Comparison of ENCODE assay signal across 8 cellular contexts in the genomic region with DNA sequence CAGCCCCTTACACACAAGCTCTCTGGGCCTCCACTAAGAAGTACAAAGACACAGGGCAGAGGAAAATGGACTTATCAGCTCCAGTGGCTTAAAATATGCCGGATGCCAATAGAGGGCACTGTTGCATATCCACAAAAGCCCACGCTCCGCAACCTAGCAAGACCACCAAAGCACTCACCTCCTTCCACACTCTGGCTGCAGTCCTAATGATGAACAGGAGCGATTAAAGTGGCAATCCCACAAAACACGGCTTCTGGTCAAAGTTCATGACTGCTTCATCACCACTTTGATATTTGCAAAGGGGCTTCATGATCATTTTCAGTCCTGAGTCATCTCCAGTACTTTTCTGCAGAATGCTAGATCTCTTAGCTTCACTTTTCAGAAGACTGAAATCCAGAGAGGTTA.
DNase-seq lines count a peak whose midpoint lies in the region; ATAC-seq and TF ChIP-seq lines count a peak whose summit lies in the region.

No MANE protein-coding gene starts in this region.

- DNase-seq in D341Med (ENCODE audit: low spot score) (peak; percentile 40), HS-5 (ENCODE audit: low read depth) (peak; percentile 33), WERI-Rb-1 (peak; percentile 31), right atrium auricular region (ENCODE audit: low spot score) (no peak), smooth muscle cell of the brain vasculature (ENCODE audit: low read depth, low spot score) (peak; percentile 41), OCI-M2 (lab: John Stamatoyannopoulos, UW; ENCODE audit: unreplicated experiment) (no peak)

- peaks cover 0 to 20% of the 10 kb centered on the region in 2 donors for H3K4me1 ChIP-seq in right atrium auricular region

- H3K27me3 ChIP-seq in WERI-Rb-1 (ENCODE audit: insufficient read depth, low read depth, severe bottlenecking): no peaks in the 10 kb centered on the region
- H3K27me3 ChIP-seq in right atrium auricular region: no peaks in the 10 kb centered on the region

- TF ChIP-seq CTCF in WERI-Rb-1 (IDR thresholded peaks at IDR 0.05; ENCODE audit: low read depth, low read length) (peak; percentile 61; the same call in 1 of the 2 replicates), right atrium auricular region (IDR thresholded peaks at IDR 0.05) (peak; percentile 47 to 74)

- H3K27ac ChIP-seq in WERI-Rb-1 (no peak overlapping the region), right atrium auricular region (no peak overlapping the region)

- no peaks in the 10 kb centered on the region for H3K9me3 ChIP-seq in WERI-Rb-1 (ENCODE audit: severe bottlenecking)
- no peaks in the 10 kb centered on the region for H3K9me3 ChIP-seq in right atrium auricular region

- H3K36me3 ChIP-seq in WERI-Rb-1 (no peaks in the 10 kb centered on the region), right atrium auricular region (no peaks in the 10 kb centered on the region)

- H3K4me3 ChIP-seq in WERI-Rb-1 (ENCODE audit: low read depth, low read length) (no peak overlapping the region), right atrium auricular region (no peak overlapping the region)

- ATAC-seq in GM18909 (IDR thresholded peaks at IDR 0.05; ENCODE audit: poor library complexity, unreplicated experiment): no peak
- no peak for ATAC-seq in HG02885 (IDR thresholded peaks at IDR 0.05; ENCODE audit: poor library complexity, unreplicated experiment)

Comparison
In these comparisons a context has a peak if more than half of its experiments do, and no peak if none do; other contexts are left out.
1. DNase-seq: peak in D341Med (single experiment), HS-5 (single experiment), WERI-Rb-1 (single experiment) and smooth muscle cell of the brain vasculature (single experiment); none in right atrium auricular region (single experiment) and OCI-M2 (single experiment).